8 cellular contexts compared by ENCODE assay signal in genomic region chr17:44344939-44345496, GRCh38. TPM values are rescaled to one million over a fixed set of nuclear protein-coding genes. Genes with fewer than 3 reads are reported as not detected.
DNase-seq lines count a peak whose midpoint lies in the region; ATAC-seq and TF ChIP-seq lines count a peak whose summit lies in the region.

TSS of gene GRN (plus strand) at chr17:44345302. CDS start at chr17:44349165, 3,863 bp downstream.

- peak; percentile 75 for ATAC-seq in GM19023 (IDR thresholded peaks at IDR 0.05; ENCODE audit: unreplicated experiment)
- peak; percentile 54 for ATAC-seq in HG03432 (IDR thresholded peaks at IDR 0.05; ENCODE audit: unreplicated experiment)
- peak; percentile 95 for ATAC-seq in left colon

- CTCF ChIA-PET in activated CD4-positive, alpha-beta T cell treated with anti-CD3 and anti-CD28 coated beads, Interleukin-2, amount 10 ng/mL, durations not matched to agents 7 days and 5 days (lab: Charles Lee) = interaction anchor here (0.6 to 2.5 kb wide), 15 partner anchors 10 to 697 kb away, joined by 3 to 13 read pairs (median 4); no protein-coding TSS in a partner anchor

- H3K4me1 Mint-ChIP-seq in activated CD4-positive, alpha-beta T cell treated with anti-CD3 and anti-CD28 coated beads, Interleukin-2, amount 10 ng/mL, durations not matched to agents 7 days and 5 days = peaks cover 27% of the 10 kb centered on the region

- DNase-seq in AG08396 (ENCODE audit: low spot score) (peak; percentile 99), NCI-H526 (lab: John Stamatoyannopoulos, UW) (peak; percentile 99), coronary artery (ENCODE audit: low spot score) (peak; percentile 96), left colon (peak; percentile 91 to 96)
- peak; percentile 91 for DNase-seq in activated CD4-positive, alpha-beta T cell treated with anti-CD3 and anti-CD28 coated beads, Interleukin-2, amount 10 ng/mL, durations not matched to agents 7 days and 5 days
- peak; percentile 90 for DNase-seq in stimulated activated CD4-positive, alpha-beta T cell treated with anti-CD3 and anti-CD28 coated beads, Interleukin-1b, Interleukin-23, amount 100 ng/mL, for 48 hours

- H3K27ac ChIP-seq in coronary artery = peak within 1 kb of the TSS; percentile 74 to 90

- peaks cover 4% of the 10 kb centered on the region for H3K27me3 Mint-ChIP-seq in activated CD4-positive, alpha-beta T cell treated with anti-CD3 and anti-CD28 coated beads, Interleukin-2, amount 10 ng/mL, durations not matched to agents 7 days and 5 days

- H3K9me3 Mint-ChIP-seq in activated CD4-positive, alpha-beta T cell treated with anti-CD3 and anti-CD28 coated beads, Interleukin-2, amount 10 ng/mL, durations not matched to agents 7 days and 5 days = no peaks in the 10 kb centered on the region

- H3K4me3 ChIP-seq in coronary artery = peak within 1 kb of the TSS; percentile 86

- H3K27ac Mint-ChIP-seq in activated CD4-positive, alpha-beta T cell treated with anti-CD3 and anti-CD28 coated beads, Interleukin-2, amount 10 ng/mL, durations not matched to agents 7 days and 5 days = peak within 1 kb of the TSS; percentile 62

- no peaks in the 10 kb centered on the region for H3K36me3 Mint-ChIP-seq in activated CD4-positive, alpha-beta T cell treated with anti-CD3 and anti-CD28 coated beads, Interleukin-2, amount 10 ng/mL, durations not matched to agents 7 days and 5 days (ENCODE audit: low read depth)

- intact Hi-C loops in left colon (cut with DNase I, micrococcal nuclease) = no loop called here

- no peak for TF ChIP-seq CTCF in coronary artery (IDR thresholded peaks at IDR 0.05)

- H3K4me3 Mint-ChIP-seq in activated CD4-positive, alpha-beta T cell treated with anti-CD3 and anti-CD28 coated beads, Interleukin-2, amount 10 ng/mL, durations not matched to agents 7 days and 5 days = peak within 1 kb of the TSS; percentile 81

- POLR2A ChIA-PET in activated CD4-positive, alpha-beta T cell treated with anti-CD3 and anti-CD28 coated beads, Interleukin-2, amount 10 ng/mL, durations not matched to agents 7 days and 5 days (lab: Charles Lee) = interaction anchor here (0.8 kb wide), 1 partner anchor 160 kb away, joined by 5 read pairs; no protein-coding TSS in a partner anchor

RNA-seq across cellular contexts. Expression of gene GRN, which starts in this region (rescaled TPM):
- 10 to 100 TPM; 61.1 to 70.5 TPM for total RNA-seq in activated CD4-positive, alpha-beta T cell treated with anti-CD3 and anti-CD28 coated beads, Interleukin-2, amount 10 ng/mL, durations not matched to agents 7 days and 5 days
- 100 to 1,000 TPM; 439 to 572 TPM for total RNA-seq in left colon

Comparison
In these comparisons a context has a peak if more than half of its experiments do, and no peak if none do; other contexts are left out.
1. Peak in every context shown above with its lines: DNase-seq, ATAC-seq, H3K4me3 ChIP-seq and H3K27ac ChIP-seq.
2. RNA of gene GRN (total RNA-seq): 439 to 572 TPM in left colon; 61.1 to 70.5 TPM in activated CD4-positive, alpha-beta T cell treated with anti-CD3 and anti-CD28 coated beads, Interleukin-2, amount 10 ng/mL, durations not matched to agents 7 days and 5 days; every median in the first group is over 4 times any median in the second.